13 cellular contexts compared by ENCODE assay signal in genomic region chr6:226516-227073, GRCh38.
DNase-seq lines count a peak whose midpoint lies in the region; ATAC-seq, FAIRE-seq and TF ChIP-seq lines count a peak whose summit lies in the region.
"Had no signal": no experiment of that assay in that cellular context is flagged by ENCODE, and none has a peak within 500 bp of the region (broad histone marks: within the 10 kb centered on the region; RNA-seq: fewer than 3 reads in every experiment).

No MANE protein-coding gene starts in this region.

- no peaks in the 10 kb centered on the region for H3K27me3 ChIP-seq in endodermal cell (ENCODE audit: control insufficient read depth, insufficient read depth, low read length, poor library complexity, severe bottlenecking)
- H3K27me3 ChIP-seq: spleen had no signal

- H3K27ac ChIP-seq in endodermal cell (ENCODE audit: low read depth, low read length) = no peak overlapping the region
- H3K27ac ChIP-seq: left ventricle myocardium inferior, spleen had no signal

- H3K27ac Mint-ChIP-seq in activated CD4-positive, alpha-beta T cell treated with anti-CD3 and anti-CD28 coated beads for 36 hours = peak overlapping the region; percentile 96
- no peak overlapping the region for H3K27ac Mint-ChIP-seq in endodermal cell

- no peak overlapping the region for H3K9ac ChIP-seq in endodermal cell (ENCODE audit: extremely low read depth, low read length, poor library complexity, severe bottlenecking)

- TF ChIP-seq CTCF in endodermal cell (conservative IDR thresholded peaks at IDR 0.05) = no peak
- no peak for TF ChIP-seq CTCF in foreskin fibroblast (IDR thresholded peaks at IDR 0.05; ENCODE audit: low read depth, low read length)

- POLR2A ChIA-PET in activated CD4-positive, alpha-beta T cell treated with anti-CD3 and anti-CD28 coated beads for 36 hours (lab: Charles Lee) = interaction anchor here (0.8 to 2.7 kb wide), 3 partner anchors 10 to 66 kb away, joined by 3 to 11 read pairs (median 7); partner anchors contain the start of gene DUSP22

- H3K36me3 ChIP-seq in endodermal cell (ENCODE audit: control insufficient read depth, insufficient read depth, low read length) = no peaks in the 10 kb centered on the region
- H3K36me3 ChIP-seq: left ventricle myocardium inferior, spleen had no signal

- H3K4me3 ChIP-seq in endodermal cell (ENCODE audit: low read length) (no peak overlapping the region), foreskin fibroblast (ENCODE audit: low read depth in 1 of 2, low read length in 2 of 2) (no peak overlapping the region)
- H3K4me3 ChIP-seq: left ventricle myocardium inferior, spleen had no signal

- peaks cover 2% of the 10 kb centered on the region for H3K36me3 Mint-ChIP-seq in activated CD4-positive, alpha-beta T cell treated with anti-CD3 and anti-CD28 coated beads for 36 hours (ENCODE audit: low read depth)
- H3K36me3 Mint-ChIP-seq in endodermal cell (ENCODE audit: low read depth) = no peaks in the 10 kb centered on the region

- FAIRE-seq in GM19239 (lab: Jason Lieb, UNC) = peak; percentile 98

- 92 to 100% methylated on average over 2 to 6 of the region's 6 CpGs for WGBS in endodermal cell (ENCODE audit: insufficient coverage in 1 of 2, insufficient read length in 1 of 2), 2 experiments

- H3K9me3 ChIP-seq in endodermal cell (ENCODE audit: control insufficient read depth, low read length) = no peaks in the 10 kb centered on the region
- H3K9me3 ChIP-seq: Caco-2, left ventricle myocardium inferior, spleen had no signal

- no peaks in the 10 kb centered on the region for H3K4me1 ChIP-seq in endodermal cell (ENCODE audit: control insufficient read depth, insufficient read depth, low read length)
- H3K4me1 ChIP-seq: Caco-2 had no signal

- ATAC-seq in activated CD4-positive, alpha-beta T cell treated with anti-CD3 and anti-CD28 coated beads for 36 hours = no peak
- ATAC-seq in HG03108 (IDR thresholded peaks at IDR 0.05; ENCODE audit: unreplicated experiment) = peak; percentile 26

- H3K4me1 Mint-ChIP-seq in activated CD4-positive, alpha-beta T cell treated with anti-CD3 and anti-CD28 coated beads for 36 hours = peaks cover 71% of the 10 kb centered on the region
- H3K4me1 Mint-ChIP-seq in endodermal cell = no peaks in the 10 kb centered on the region

- H3K4me3 Mint-ChIP-seq in activated CD4-positive, alpha-beta T cell treated with anti-CD3 and anti-CD28 coated beads for 36 hours = peak overlapping the region; percentile 19
- no peak overlapping the region for H3K4me3 Mint-ChIP-seq in endodermal cell

- CTCF ChIA-PET in activated CD4-positive, alpha-beta T cell treated with anti-CD3 and anti-CD28 coated beads for 36 hours (lab: Charles Lee) = interaction anchor here (0.6 to 2.5 kb wide), 8 partner anchors 10 to 314 kb away, joined by 3 to 13 read pairs (median 4); no protein-coding TSS in a partner anchor

- peaks cover 2% of the 10 kb centered on the region for H3K27me3 Mint-ChIP-seq in activated CD4-positive, alpha-beta T cell treated with anti-CD3 and anti-CD28 coated beads for 36 hours
- H3K27me3 Mint-ChIP-seq in endodermal cell (ENCODE audit: insufficient read depth) = no peaks in the 10 kb centered on the region

- H3K9me3 Mint-ChIP-seq in activated CD4-positive, alpha-beta T cell treated with anti-CD3 and anti-CD28 coated beads for 36 hours (ENCODE audit: low read depth) = no peaks in the 10 kb centered on the region
- H3K9me3 Mint-ChIP-seq in endodermal cell = peaks cover 4% of the 10 kb centered on the region

- no peak for DNase-seq in activated CD4-positive, alpha-beta T cell treated with anti-CD3 and anti-CD28 coated beads for 36 hours
- DNase-seq in activated CD4-positive, alpha-beta T cell treated with anti-CD3 and anti-CD28 coated beads for 4 hours = no peak
- DNase-seq in GM19239 (ENCODE audit: insufficient read length, low spot score) (no peak), endodermal cell (peak; percentile 14), NCI-H82 (lab: John Stamatoyannopoulos, UW) (no peak), foreskin fibroblast (no peak), dermis blood vessel endothelial cell (no peak)
- DNase-seq: Caco-2, erythroblast, left ventricle myocardium inferior, NCI-H446 treated with DMSO at 0.1 percent for 48 hours, spleen had no signal

- intact Hi-C loops in activated CD4-positive, alpha-beta T cell treated with anti-CD3 and anti-CD28 coated beads for 36 hours (cut with DNase I, micrococcal nuclease) = loop anchor here (5.0 to 10.0 kb wide), 3 partner anchors 111 to 458 kb away; no protein-coding TSS in a partner anchor
